Comparison of ENCODE assay signal across 12 cellular contexts in genomic region chr5:17918373-17919104, GRCh38.
DNase-seq lines count a peak whose midpoint lies in the region; ATAC-seq and TF ChIP-seq lines count a peak whose summit lies in the region.
"Had no signal": no experiment of that assay in that cellular context is flagged by ENCODE, and none has a peak within 500 bp of the region (broad histone marks: within the 10 kb centered on the region; RNA-seq: fewer than 3 reads in every experiment).

No MANE protein-coding gene starts in this region.

- no peak for TF ChIP-seq POLR2A in thyroid gland (IDR thresholded peaks at IDR 0.05)

- no peak for ATAC-seq in HG03025 (IDR thresholded peaks at IDR 0.05; ENCODE audit: low FRiP score, unreplicated experiment)
- ATAC-seq: activated CD4-positive, alpha-beta T cell treated with anti-CD3 and anti-CD28 coated beads for 36 hours had no signal

- H3K36me3 ChIP-seq in ACC112 (ENCODE audit: insufficient read depth, low read length) (no peaks in the 10 kb centered on the region), HUES6 (ENCODE audit: control insufficient read depth, insufficient read depth, low read length) (no peaks in the 10 kb centered on the region), iPS-20b (ENCODE audit: insufficient read depth, low read depth, low read length) (no peaks in the 10 kb centered on the region), SK-N-SH (replicated peaks in 1 of 2; ENCODE audit: control insufficient read depth in 1 of 2, insufficient read depth in 2 of 2, low read length in 1 of 2) (no peaks in the 10 kb centered on the region), SJCRH30 (no peaks in the 10 kb centered on the region), thyroid gland (no peaks in the 10 kb centered on the region)
- H3K36me3 ChIP-seq: HAP-1 had no signal

- no peak overlapping the region for H3K4me3 ChIP-seq in ACC112 (ENCODE audit: low read depth, low read length)
- no peak overlapping the region for H3K4me3 ChIP-seq in HUES6 (ENCODE audit: low read depth, low read length)
- no peak overlapping the region for H3K4me3 ChIP-seq in astrocyte of the cerebellum (ENCODE audit: low read depth, low read length)
- H3K4me3 ChIP-seq in iPS-20b (ENCODE audit: low read length), result 0 out of 2 replicates have a peak overlapping the region, but pooled peaks have one; percentile 30
- H3K4me3 ChIP-seq in SK-N-SH (ENCODE audit: low read depth in 2 of 2, low read length in 1 of 2), result no peak overlapping the region
- no peak overlapping the region for H3K4me3 ChIP-seq in SJCRH30
- H3K4me3 ChIP-seq in thyroid gland (replicated peaks in 1 of 3), result no peak overlapping the region
- H3K4me3 ChIP-seq: HAP-1 had no signal

- CTCF ChIA-PET in SK-N-SH (lab: Yijun Ruan, JAX), result interaction anchor here (1.4 kb wide), 1 partner anchor 702 kb away, joined by 4 read pairs; no protein-coding TSS in a partner anchor

- peak overlapping the region; percentile 60 for H2AFZ ChIP-seq in ACC112 (ENCODE audit: low read length, unreplicated experiment)
- no peak overlapping the region for H2AFZ ChIP-seq in SK-N-SH (ENCODE audit: low read depth)

- H3K27ac ChIP-seq in ACC112 (ENCODE audit: low read depth, low read length) (no peak overlapping the region), HUES6 (ENCODE audit: low read depth, low read length) (peak overlapping the region; percentile 43; the same call in 1 of the 2 replicates), iPS-20b (ENCODE audit: low read length) (peak overlapping the region; percentile 81), SK-N-SH (ENCODE audit: low read depth in 2 of 2, low read length in 1 of 2) (no peak overlapping the region), SJCRH30 (no peak overlapping the region), thyroid gland (no peak overlapping the region)

- H3K9me2 ChIP-seq in SK-N-SH, result no peaks in the 10 kb centered on the region

- no peaks in the 10 kb centered on the region for H4K20me1 ChIP-seq in SK-N-SH (ENCODE audit: insufficient read depth)

- TF ChIP-seq RAD21 in SK-N-SH (IDR thresholded peaks at IDR 0.05; ENCODE audit: low read length), result no peak

- in situ Hi-C loops in astrocyte of the cerebellum (cut with HindIII; ENCODE audit: low sequenced_read_pairs), result no loop called here

- POLR2A ChIA-PET in SK-N-SH (lab: Yijun Ruan, JAX), result no interaction called here

- no peaks in the 10 kb centered on the region for H3F3A ChIP-seq in SK-N-SH (replicated peaks; ENCODE audit: insufficient read depth)

- TF ChIP-seq EP300 in SK-N-SH (IDR thresholded peaks at IDR 0.05; ENCODE audit: borderline replicate concordance in 1 of 2, low read depth in 1 of 2, low read length in 1 of 2), result no peak

- 4% methylated on average over 2 of the region's 2 CpGs for WGBS in SK-N-SH (ENCODE audit: low lambda C conversion rate)
- WGBS in thyroid gland, 2 donors, result 50 to 58% methylated on average over 2 of the region's 2 CpGs

- H3K79me2 ChIP-seq in ACC112 (ENCODE audit: control insufficient read depth, insufficient read depth, low read length, unreplicated experiment) (no peaks in the 10 kb centered on the region), SK-N-SH (ENCODE audit: insufficient read depth) (no peaks in the 10 kb centered on the region)

- H3K9ac ChIP-seq in HUES6 (ENCODE audit: low read length), result no peak overlapping the region
- H3K9ac ChIP-seq in iPS-20b (ENCODE audit: low read depth, low read length), result peak overlapping the region; percentile 58; the same call in 1 of the 2 replicates
- no peak overlapping the region for H3K9ac ChIP-seq in SK-N-SH

- H3K27me3 ChIP-seq in ACC112 (ENCODE audit: insufficient read depth, low read length) (no peaks in the 10 kb centered on the region), HUES6 (ENCODE audit: control insufficient read depth, insufficient read depth, low read length) (no peaks in the 10 kb centered on the region), iPS-20b (ENCODE audit: insufficient read depth, low read length) (no peaks in the 10 kb centered on the region), SK-N-SH (ENCODE audit: insufficient read depth) (no peaks in the 10 kb centered on the region), SJCRH30 (no peaks in the 10 kb centered on the region), thyroid gland (no peaks in the 10 kb centered on the region)

- no peak overlapping the region for H3K4me2 ChIP-seq in SK-N-SH

- DNase-seq in astrocyte of the cerebellum (ENCODE audit: low read depth) (peak; percentile 68), SK-N-SH (no peak), SJCRH30 (no peak), thyroid gland (no peak)
- DNase-seq: activated CD4-positive, alpha-beta T cell treated with anti-CD3 and anti-CD28 coated beads for 36 hours; activated naive CD8-positive, alpha-beta T cell treated with anti-CD3 and anti-CD28 coated beads, Interleukin-2, amount 10 ng/mL, durations not matched to agents 7 days and 5 days; Calu3 had no signal

- no peak for TF ChIP-seq CTCF in astrocyte of the cerebellum (IDR thresholded peaks at IDR 0.05; ENCODE audit: low read depth, low read length, missing control alignments)
- no peak for TF ChIP-seq CTCF in SK-N-SH (IDR thresholded peaks at IDR 0.05)
- no peak for TF ChIP-seq CTCF in thyroid gland (IDR thresholded peaks at IDR 0.05)

- no peaks in the 10 kb centered on the region for H3K4me1 ChIP-seq in ACC112 (ENCODE audit: control insufficient read depth, insufficient read depth, low read length, unreplicated experiment)
- peaks cover 9% of the 10 kb centered on the region for H3K4me1 ChIP-seq in HUES6 (ENCODE audit: control insufficient read depth, insufficient read depth, low read length)
- peaks cover 3% of the 10 kb centered on the region; the same call in 1 of the 2 replicates for H3K4me1 ChIP-seq in iPS-20b (ENCODE audit: insufficient read depth, low read length)
- H3K4me1 ChIP-seq in SK-N-SH (ENCODE audit: control insufficient read depth in 1 of 2, insufficient read depth in 2 of 2, low read depth in 1 of 2, low read length in 1 of 2), result no peaks in the 10 kb centered on the region
- H3K4me1 ChIP-seq in SJCRH30, result no peaks in the 10 kb centered on the region
- no peaks in the 10 kb centered on the region for H3K4me1 ChIP-seq in thyroid gland
- H3K4me1 ChIP-seq: HAP-1 had no signal

- H3K9me3 ChIP-seq in HUES6 (ENCODE audit: control insufficient read depth, insufficient read depth, low read depth, low read length) (no peaks in the 10 kb centered on the region), iPS-20b (ENCODE audit: insufficient read depth, low read depth, low read length) (no peaks in the 10 kb centered on the region), SK-N-SH (0 out of 2 replicates have a peak, but pooled peaks cover 5% of the 10 kb centered on the region), SJCRH30 (replicated peaks) (no peaks in the 10 kb centered on the region), thyroid gland (no peaks in the 10 kb centered on the region)
- H3K9me3 ChIP-seq: HAP-1 had no signal

- intact Hi-C loops in thyroid gland (cut with DNase I), result no loop called here

TF ChIP-seq in SK-N-SH, 30 proteins besides CTCF, POLR2A, EP300 and RAD21:
- TF ChIP-seq FOSL2 (IDR thresholded peaks at IDR 0.05; ENCODE audit: borderline replicate concordance, low read depth), result no peak

Comparison
In these comparisons a context has a peak if more than half of its experiments do, and no peak if none do; other contexts are left out.
1. H3K27ac ChIP-seq: peak in HUES6 (single experiment) and iPS-20b (single experiment); none in ACC112 (single experiment), SK-N-SH (0 of 2), SJCRH30 (single experiment) and thyroid gland (0 of 3).